ENCODE assay signal across 2 cellular contexts in the genomic region with DNA sequence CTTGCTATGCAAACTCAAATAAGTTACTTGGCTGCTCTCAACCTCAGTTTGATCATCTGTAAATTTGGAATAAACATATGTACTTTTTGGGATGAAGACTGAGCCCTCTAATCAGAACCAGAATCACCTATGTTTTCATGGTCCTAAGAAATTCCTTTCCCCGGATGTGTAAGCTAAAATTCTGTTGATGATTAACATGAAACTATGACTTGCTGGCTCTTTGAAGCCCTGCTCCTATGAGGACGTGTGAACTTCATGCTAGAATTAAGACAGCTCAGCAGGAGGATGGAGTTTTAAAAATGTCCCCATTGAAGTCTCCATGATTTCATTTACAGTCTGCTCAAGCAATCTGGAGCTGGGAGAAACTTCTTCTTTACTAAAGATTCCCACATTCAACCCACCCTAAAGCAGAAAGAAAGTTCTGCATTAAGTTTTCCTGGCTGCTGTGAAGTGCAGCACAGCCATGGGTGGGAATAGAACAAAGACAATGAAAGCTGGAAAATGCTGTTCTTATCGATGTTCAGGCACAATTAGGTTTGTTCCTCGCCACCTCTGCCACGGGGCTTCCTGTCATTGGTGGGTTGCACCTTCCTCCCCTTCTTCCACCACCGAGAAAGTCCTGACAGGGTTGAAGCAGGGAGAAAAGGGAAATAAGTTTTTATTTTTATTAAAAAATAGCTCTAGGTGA.
A peak's percentile ranks its signal among the peaks of the same experiment; 100 is the strongest.
TF ChIP-seq lines count a peak whose summit lies in the region.

No MANE protein-coding gene starts in this region.

TF ChIP-seq in HEK293, 187 proteins besides CTCF, POLR2A, EP300 and RAD21:
- TF ChIP-seq ZNF837 (tag by site-specific recombination; IDR thresholded peaks at IDR 0.05) (no peak), ZNF677 (tag by site-specific recombination; IDR thresholded peaks at IDR 0.05) (peak; percentile 94)
- TF ChIP-seq, protein P1, sequence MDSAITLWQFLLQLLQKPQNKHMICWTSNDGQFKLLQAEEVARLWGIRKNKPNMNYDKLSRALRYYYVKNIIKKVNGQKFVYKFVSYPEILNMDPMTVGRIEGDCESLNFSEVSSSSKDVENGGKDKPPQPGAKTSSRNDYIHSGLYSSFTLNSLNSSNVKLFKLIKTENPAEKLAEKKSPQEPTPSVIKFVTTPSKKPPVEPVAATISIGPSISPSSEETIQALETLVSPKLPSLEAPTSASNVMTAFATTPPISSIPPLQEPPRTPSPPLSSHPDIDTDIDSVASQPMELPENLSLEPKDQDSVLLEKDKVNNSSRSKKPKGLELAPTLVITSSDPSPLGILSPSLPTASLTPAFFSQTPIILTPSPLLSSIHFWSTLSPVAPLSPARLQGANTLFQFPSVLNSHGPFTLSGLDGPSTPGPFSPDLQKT (IDR thresholded peaks at IDR 0.05; ENCODE audit: borderline replicate concordance, low read depth, low read length) = no peak

TF ChIP-seq in endothelial cell of umbilical vein, 7 proteins besides CTCF, POLR2A, EP300 and RAD21:
- TF ChIP-seq POLR2AphosphoS5 (IDR thresholded peaks at IDR 0.05; ENCODE audit: insufficient read depth, low read depth, low read length) = no peak
- no peak for TF ChIP-seq EZH2 (IDR thresholded peaks at IDR 0.05; ENCODE audit: borderline replicate concordance, low read depth, low read length, severe bottlenecking)
- TF ChIP-seq FOS (IDR thresholded peaks at IDR 0.05; ENCODE audit: borderline replicate concordance, insufficient read depth, low read length) = no peak
- no peak for TF ChIP-seq MYC (IDR thresholded peaks at IDR 0.05; ENCODE audit: low read depth, low read length)
- TF ChIP-seq JUN (IDR thresholded peaks at IDR 0.05; ENCODE audit: borderline replicate concordance, insufficient read depth, insufficient read length, low read depth) = no peak
- TF ChIP-seq, protein P2, sequence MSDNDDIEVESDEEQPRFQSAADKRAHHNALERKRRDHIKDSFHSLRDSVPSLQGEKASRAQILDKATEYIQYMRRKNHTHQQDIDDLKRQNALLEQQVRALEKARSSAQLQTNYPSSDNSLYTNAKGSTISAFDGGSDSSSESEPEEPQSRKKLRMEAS (IDR thresholded peaks at IDR 0.05; ENCODE audit: insufficient read depth, insufficient read length) = no peak
- no peak for TF ChIP-seq GATA2 (IDR thresholded peaks at IDR 0.05; ENCODE audit: insufficient read depth, insufficient read length, low read depth, low read length)
